1 cellular context compared by ENCODE assay signal in the genomic region with DNA sequence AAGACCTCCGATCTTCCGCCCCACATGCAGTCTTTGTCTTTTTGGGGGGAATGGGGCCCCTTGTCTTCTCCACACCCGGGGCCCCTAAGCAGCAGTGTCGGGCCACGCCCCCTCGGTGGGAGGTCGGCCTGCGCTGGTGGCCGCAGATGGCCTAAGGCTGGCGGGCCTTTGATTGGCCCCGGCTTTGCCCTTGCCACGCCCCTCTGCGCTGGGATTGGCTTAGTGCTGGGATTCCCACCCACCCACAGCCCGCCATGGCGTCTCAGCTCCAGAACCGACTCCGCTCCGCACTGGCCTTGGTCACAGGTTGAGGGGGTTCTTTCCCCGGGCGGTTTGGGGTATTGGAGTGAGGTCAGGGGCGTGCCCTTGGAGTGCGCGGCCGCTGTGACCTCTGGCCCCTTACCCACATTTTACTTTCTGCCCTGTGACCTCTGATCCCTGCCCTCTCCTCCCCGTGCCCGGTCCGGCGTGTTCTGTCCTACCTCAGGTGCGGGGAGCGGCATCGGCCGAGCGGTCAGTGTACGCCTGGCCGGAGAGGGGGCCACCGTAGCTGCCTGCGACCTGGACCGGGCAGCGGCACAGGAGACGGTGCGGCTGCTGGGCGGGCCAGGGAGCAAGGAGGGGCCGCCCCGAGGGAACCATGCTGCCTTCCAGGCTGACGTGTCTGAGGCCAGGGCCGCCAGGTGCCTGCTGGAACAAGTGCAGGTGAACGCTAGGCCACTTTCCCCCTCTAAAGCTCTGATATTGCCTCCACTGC.
TF ChIP-seq lines count a peak whose summit lies in the region.

Gene HSD17B8, plus strand, starts transcription at position 241 of the 757 bp plus-strand sequence. Its CDS starts 14 bp downstream, at position 255.

TF ChIP-seq in HepG2, 621 proteins besides CTCF, POLR2A, EP300 and RAD21 (continued from another document and continues in another):
- TF ChIP-seq, protein P1, sequence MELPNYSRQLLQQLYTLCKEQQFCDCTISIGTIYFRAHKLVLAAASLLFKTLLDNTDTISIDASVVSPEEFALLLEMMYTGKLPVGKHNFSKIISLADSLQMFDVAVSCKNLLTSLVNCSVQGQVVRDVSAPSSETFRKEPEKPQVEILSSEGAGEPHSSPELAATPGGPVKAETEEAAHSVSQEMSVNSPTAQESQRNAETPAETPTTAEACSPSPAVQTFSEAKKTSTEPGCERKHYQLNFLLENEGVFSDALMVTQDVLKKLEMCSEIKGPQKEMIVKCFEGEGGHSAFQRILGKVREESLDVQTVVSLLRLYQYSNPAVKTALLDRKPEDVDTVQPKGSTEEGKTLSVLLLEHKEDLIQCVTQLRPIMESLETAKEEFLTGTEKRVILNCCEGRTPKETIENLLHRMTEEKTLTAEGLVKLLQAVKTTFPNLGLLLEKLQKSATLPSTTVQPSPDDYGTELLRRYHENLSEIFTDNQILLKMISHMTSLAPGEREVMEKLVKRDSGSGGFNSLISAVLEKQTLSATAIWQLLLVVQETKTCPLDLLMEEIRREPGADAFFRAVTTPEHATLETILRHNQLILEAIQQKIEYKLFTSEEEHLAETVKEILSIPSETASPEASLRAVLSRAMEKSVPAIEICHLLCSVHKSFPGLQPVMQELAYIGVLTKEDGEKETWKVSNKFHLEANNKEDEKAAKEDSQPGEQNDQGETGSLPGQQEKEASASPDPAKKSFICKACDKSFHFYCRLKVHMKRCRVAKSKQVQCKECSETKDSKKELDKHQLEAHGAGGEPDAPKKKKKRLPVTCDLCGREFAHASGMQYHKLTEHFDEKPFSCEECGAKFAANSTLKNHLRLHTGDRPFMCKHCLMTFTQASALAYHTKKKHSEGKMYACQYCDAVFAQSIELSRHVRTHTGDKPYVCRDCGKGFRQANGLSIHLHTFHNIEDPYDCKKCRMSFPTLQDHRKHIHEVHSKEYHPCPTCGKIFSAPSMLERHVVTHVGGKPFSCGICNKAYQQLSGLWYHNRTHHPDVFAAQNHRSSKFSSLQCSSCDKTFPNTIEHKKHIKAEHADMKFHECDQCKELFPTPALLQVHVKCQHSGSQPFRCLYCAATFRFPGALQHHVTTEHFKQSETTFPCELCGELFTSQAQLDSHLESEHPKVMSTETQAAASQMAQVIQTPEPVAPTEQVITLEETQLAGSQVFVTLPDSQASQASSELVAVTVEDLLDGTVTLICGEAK (IDR thresholded peaks at IDR 0.05): no peak
- TF ChIP-seq, protein P1 (CRISPR knock-in tag; IDR thresholded peaks at IDR 0.05): no peak
- TF ChIP-seq ARID2 (CRISPR knock-in tag; IDR thresholded peaks at IDR 0.05; ENCODE audit: borderline replicate concordance) (peak; percentile 92), BCLAF1 (IDR thresholded peaks at IDR 0.05) (no peak), ZNF441 (CRISPR knock-in tag; IDR thresholded peaks at IDR 0.05; ENCODE audit: borderline replicate concordance) (peak; percentile 89; the same call in 1 of the 2 replicates), ZBTB26 (CRISPR knock-in tag; IDR thresholded peaks at IDR 0.05; ENCODE audit: borderline replicate concordance) (no peak; the same call in 1 of the 2 replicates), STAT5B (CRISPR knock-in tag; IDR thresholded peaks at IDR 0.05) (no peak), ZSCAN22 (CRISPR knock-in tag; IDR thresholded peaks at IDR 0.05) (no peak), TEAD2 (CRISPR knock-in tag; IDR thresholded peaks at IDR 0.05) (no peak), ZNF512B (CRISPR knock-in tag; IDR thresholded peaks at IDR 0.05; ENCODE audit: borderline replicate concordance) (0 out of 2 replicates have a peak, but pooled peaks have one; percentile 44), ZNF121 (CRISPR knock-in tag; IDR thresholded peaks at IDR 0.05) (no peak), RORA (CRISPR knock-in tag; IDR thresholded peaks at IDR 0.05) (no peak), ZNF839 (CRISPR knock-in tag; IDR thresholded peaks at IDR 0.05; ENCODE audit: borderline replicate concordance) (peak; percentile 95; the same call in 1 of the 2 replicates), WIZ (CRISPR knock-in tag; IDR thresholded peaks at IDR 0.05) (no peak), ZMAT3 (CRISPR knock-in tag; conservative IDR thresholded peaks at IDR 0.05) (no peak), ZNF383 (CRISPR knock-in tag; IDR thresholded peaks at IDR 0.05; ENCODE audit: borderline replicate concordance) (no peak), E2F2 (CRISPR knock-in tag; IDR thresholded peaks at IDR 0.05; ENCODE audit: borderline replicate concordance) (0 out of 2 replicates have a peak, but pooled peaks have one; percentile 42), ZNF564 (CRISPR knock-in tag; IDR thresholded peaks at IDR 0.05) (no peak), TCF7L2 (IDR thresholded peaks at IDR 0.05; ENCODE audit: low read depth, low read length) (no peak), GATAD1 (CRISPR knock-in tag; IDR thresholded peaks at IDR 0.05) (peak; percentile 73), ZBTB1 (CRISPR knock-in tag; IDR thresholded peaks at IDR 0.05; ENCODE audit: borderline replicate concordance) (no peak), NR2F2 (IDR thresholded peaks at IDR 0.05; ENCODE audit: borderline replicate concordance, low read depth) (no peak), ZNF350 (CRISPR knock-in tag; IDR thresholded peaks at IDR 0.05; ENCODE audit: borderline replicate concordance, low read depth) (no peak; the same call in 1 of the 2 replicates), SOX13 (IDR thresholded peaks at IDR 0.05) (no peak), SOX13 (CRISPR knock-in tag; conservative IDR thresholded peaks at IDR 0.05 in 1 of 2, IDR thresholded peaks at IDR 0.05 in 1 of 2) (peak in 1 of 2 experiments; percentile 15; a peak in 2 of 4 replicates), ZNF569 (CRISPR knock-in tag; IDR thresholded peaks at IDR 0.05; ENCODE audit: borderline replicate concordance) (no peak)
- TF ChIP-seq, protein P2, sequence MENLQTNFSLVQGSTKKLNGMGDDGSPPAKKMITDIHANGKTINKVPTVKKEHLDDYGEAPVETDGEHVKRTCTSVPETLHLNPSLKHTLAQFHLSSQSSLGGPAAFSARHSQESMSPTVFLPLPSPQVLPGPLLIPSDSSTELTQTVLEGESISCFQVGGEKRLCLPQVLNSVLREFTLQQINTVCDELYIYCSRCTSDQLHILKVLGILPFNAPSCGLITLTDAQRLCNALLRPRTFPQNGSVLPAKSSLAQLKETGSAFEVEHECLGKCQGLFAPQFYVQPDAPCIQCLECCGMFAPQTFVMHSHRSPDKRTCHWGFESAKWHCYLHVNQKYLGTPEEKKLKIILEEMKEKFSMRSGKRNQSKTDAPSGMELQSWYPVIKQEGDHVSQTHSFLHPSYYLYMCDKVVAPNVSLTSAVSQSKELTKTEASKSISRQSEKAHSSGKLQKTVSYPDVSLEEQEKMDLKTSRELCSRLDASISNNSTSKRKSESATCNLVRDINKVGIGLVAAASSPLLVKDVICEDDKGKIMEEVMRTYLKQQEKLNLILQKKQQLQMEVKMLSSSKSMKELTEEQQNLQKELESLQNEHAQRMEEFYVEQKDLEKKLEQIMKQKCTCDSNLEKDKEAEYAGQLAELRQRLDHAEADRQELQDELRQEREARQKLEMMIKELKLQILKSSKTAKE (CRISPR knock-in tag; IDR thresholded peaks at IDR 0.05; ENCODE audit: borderline replicate concordance): no peak
- TF ChIP-seq, protein P3, sequence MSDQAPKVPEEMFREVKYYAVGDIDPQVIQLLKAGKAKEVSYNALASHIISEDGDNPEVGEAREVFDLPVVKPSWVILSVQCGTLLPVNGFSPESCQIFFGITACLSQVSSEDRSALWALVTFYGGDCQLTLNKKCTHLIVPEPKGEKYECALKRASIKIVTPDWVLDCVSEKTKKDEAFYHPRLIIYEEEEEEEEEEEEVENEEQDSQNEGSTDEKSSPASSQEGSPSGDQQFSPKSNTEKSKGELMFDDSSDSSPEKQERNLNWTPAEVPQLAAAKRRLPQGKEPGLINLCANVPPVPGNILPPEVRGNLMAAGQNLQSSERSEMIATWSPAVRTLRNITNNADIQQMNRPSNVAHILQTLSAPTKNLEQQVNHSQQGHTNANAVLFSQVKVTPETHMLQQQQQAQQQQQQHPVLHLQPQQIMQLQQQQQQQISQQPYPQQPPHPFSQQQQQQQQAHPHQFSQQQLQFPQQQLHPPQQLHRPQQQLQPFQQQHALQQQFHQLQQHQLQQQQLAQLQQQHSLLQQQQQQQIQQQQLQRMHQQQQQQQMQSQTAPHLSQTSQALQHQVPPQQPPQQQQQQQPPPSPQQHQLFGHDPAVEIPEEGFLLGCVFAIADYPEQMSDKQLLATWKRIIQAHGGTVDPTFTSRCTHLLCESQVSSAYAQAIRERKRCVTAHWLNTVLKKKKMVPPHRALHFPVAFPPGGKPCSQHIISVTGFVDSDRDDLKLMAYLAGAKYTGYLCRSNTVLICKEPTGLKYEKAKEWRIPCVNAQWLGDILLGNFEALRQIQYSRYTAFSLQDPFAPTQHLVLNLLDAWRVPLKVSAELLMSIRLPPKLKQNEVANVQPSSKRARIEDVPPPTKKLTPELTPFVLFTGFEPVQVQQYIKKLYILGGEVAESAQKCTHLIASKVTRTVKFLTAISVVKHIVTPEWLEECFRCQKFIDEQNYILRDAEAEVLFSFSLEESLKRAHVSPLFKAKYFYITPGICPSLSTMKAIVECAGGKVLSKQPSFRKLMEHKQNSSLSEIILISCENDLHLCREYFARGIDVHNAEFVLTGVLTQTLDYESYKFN (CRISPR knock-in tag; conservative IDR thresholded peaks at IDR 0.05): peak; percentile 72
